8 cellular contexts compared by ENCODE assay signal in the genomic region with DNA sequence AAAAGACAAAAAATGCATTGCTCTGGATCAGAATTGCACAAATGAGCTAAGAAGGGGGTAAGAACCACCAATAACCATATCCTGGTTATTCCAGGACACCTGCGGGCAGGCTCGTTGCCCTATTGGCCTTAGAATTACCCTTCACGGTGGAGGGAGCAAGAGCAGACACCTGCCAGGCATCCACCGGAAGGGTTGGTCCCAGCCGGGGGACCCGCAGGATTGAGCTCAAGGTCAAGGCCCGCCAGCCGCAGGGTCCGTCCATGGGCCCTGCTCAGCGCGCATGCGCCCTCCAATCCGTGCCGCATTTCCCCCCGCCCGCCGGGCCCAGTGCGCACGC. TPM values are rescaled to one million over a fixed set of nuclear protein-coding genes. Genes with fewer than 3 reads are reported as not detected.
DNase-seq lines count a peak whose midpoint lies in the region; ATAC-seq and TF ChIP-seq lines count a peak whose summit lies in the region.

No MANE protein-coding gene starts in this region.

- no peaks in the 10 kb centered on the region; the same call in 1 of the 2 replicates for H3K36me3 ChIP-seq in KMS-11 (ENCODE audit: insufficient read depth)
- peaks cover 12% of the 10 kb centered on the region for H3K36me3 ChIP-seq in mucosa of descending colon (ENCODE audit: low read depth)
- H3K36me3 ChIP-seq in aorta (ENCODE audit: control insufficient read depth in 1 of 2, insufficient read depth in 2 of 2, low read length in 1 of 2): peaks cover 0 to 11% of the 10 kb centered on the region in 2 donors

- H3K27ac ChIP-seq in KMS-11 (peak overlapping the region; percentile 95), cingulate gyrus (ENCODE audit: low read depth, low read length) (peak overlapping the region; percentile 98), aorta (ENCODE audit: low read depth in 1 of 2, low read length in 2 of 2) (no peak overlapping the region)

- ATAC-seq in mucosa of descending colon (no peak), aorta (ENCODE audit: low FRiP score) (no peak)

- TF ChIP-seq CTCF in GM13977 (IDR thresholded peaks at IDR 0.05; ENCODE audit: extremely low read depth, insufficient read depth, missing control alignments) (no peak), KMS-11 (conservative IDR thresholded peaks at IDR 0.05; ENCODE audit: low read depth, low read length) (no peak), mucosa of descending colon (IDR thresholded peaks at IDR 0.05) (no peak)

- peaks cover 33% of the 10 kb centered on the region for H3K79me2 ChIP-seq in KMS-11 (ENCODE audit: insufficient read depth, low read depth)

- intact Hi-C loops in mucosa of descending colon (cut with DNase I, micrococcal nuclease) (no loop called here), aorta (cut with DNase I) (loop anchor here (5.0 kb wide), 2 partner anchors 61 to 1301 kb away; a partner anchor contains a TSS)

- H3K4me2 ChIP-seq in KMS-11: peak overlapping the region; percentile 68; the same call in 1 of the 2 replicates

- H3K9me3 ChIP-seq in mucosa of descending colon: no peaks in the 10 kb centered on the region
- H3K9me3 ChIP-seq in aorta (ENCODE audit: control insufficient read depth, low read length): no peaks in the 10 kb centered on the region

- peaks cover 6% of the 10 kb centered on the region for H3K4me1 ChIP-seq in KMS-11 (ENCODE audit: low read depth, poor library complexity, severe bottlenecking)
- H3K4me1 ChIP-seq in mucosa of descending colon (ENCODE audit: low read depth): peaks cover 17% of the 10 kb centered on the region
- H3K4me1 ChIP-seq in aorta (ENCODE audit: control insufficient read depth in 1 of 2, insufficient read depth in 2 of 2, low read length in 2 of 2): no peaks in the 10 kb centered on the region

- peaks cover 14% of the 10 kb centered on the region; the same call in 1 of the 2 replicates for H4K20me1 ChIP-seq in KMS-11 (ENCODE audit: insufficient read depth)

- no peaks in the 10 kb centered on the region for H3K27me3 ChIP-seq in KMS-11 (ENCODE audit: insufficient read depth, low read depth)
- H3K27me3 ChIP-seq in aorta (ENCODE audit: control insufficient read depth in 1 of 2, insufficient read depth in 2 of 2, low read length in 1 of 2): no peaks in the 10 kb centered on the region

- 0% methylated on average over 16 to 19 of the region's 19 CpGs for WGBS in aorta, 2 donors

- DNase-seq in GM13977 (ENCODE audit: low spot score): peak; percentile 98
- DNase-seq in mucosa of descending colon: no peak
- DNase-seq in aorta: no peak
- no peak for DNase-seq in stimulated activated naive CD4-positive, alpha-beta T cell (lab: John Stamatoyannopoulos, UW)
- DNase-seq in H4 (ENCODE audit: low spot score): no peak
- no peak for DNase-seq in NCI-H1417 treated with DMSO at 0.1 percent for 48 hours (lab: John Stamatoyannopoulos, UW)

- in situ Hi-C loops in GM13977 (cut with MboI; ENCODE audit: low pct_unique_long_range_greater_than_20kb, low sequenced_read_pairs, unreplicated experiment): no loop called here

- H2AFZ ChIP-seq in KMS-11 (ENCODE audit: low read depth): no peak overlapping the region

- H3K4me3 ChIP-seq in KMS-11 (IDR thresholded peaks at IDR 0.05; ENCODE audit: insufficient read depth, low read depth, low read length) (no peak overlapping the region), mucosa of descending colon (peak overlapping the region; percentile 94), aorta (ENCODE audit: low read length in 2 of 2) (peak overlapping the region; percentile 58 to 81)

- peak overlapping the region; percentile 98; the same call in 1 of the 2 replicates for H3K9ac ChIP-seq in KMS-11

RNA-seq across cellular contexts. Expression of a gene that starts 0.6 kb away (rescaled TPM):
- 100 to 1,000 TPM; 435 to 455 (median 450) TPM for total RNA-seq in mucosa of descending colon
- 100 to 1,000 TPM; 207 to 212 TPM for total RNA-seq in aorta
- polyA plus RNA-seq in aorta: 100 to 1,000 TPM; 316 to 348 TPM
- total RNA-seq in H4 (2014; rRNA removed; shearing (Covaris generic)): 245 and 252 TPM in 2 replicates

RNA-seq across cellular contexts. Expression of a gene that starts 54.8 kb away (rescaled TPM):
- total RNA-seq in mucosa of descending colon (10 to 100 TPM in 1 of 3 donors, 1 to 10 TPM in 2; 6.3 to 11.6 (median 8.5) TPM), aorta (10 to 100 TPM in 1 of 2 donors, 1 to 10 TPM in 1; 6.3 to 21.9 TPM)
- under 1 TPM in 1 of 2 donors, not detected in 1; 0.95 TPM for polyA plus RNA-seq in aorta
- total RNA-seq in H4 (2014; rRNA removed; shearing (Covaris generic)): 0.72 and 1.1 TPM in 2 replicates

Comparison
In these comparisons a context has a peak if more than half of its experiments do, and no peak if none do; other contexts are left out.
1. H3K27ac ChIP-seq: peak in KMS-11 (single experiment) and cingulate gyrus (single experiment); none in aorta (0 of 2).
2. intact Hi-C loops: an anchor here in aorta (5.0 kb wide); none called in mucosa of descending colon.